In the genomic region with DNA sequence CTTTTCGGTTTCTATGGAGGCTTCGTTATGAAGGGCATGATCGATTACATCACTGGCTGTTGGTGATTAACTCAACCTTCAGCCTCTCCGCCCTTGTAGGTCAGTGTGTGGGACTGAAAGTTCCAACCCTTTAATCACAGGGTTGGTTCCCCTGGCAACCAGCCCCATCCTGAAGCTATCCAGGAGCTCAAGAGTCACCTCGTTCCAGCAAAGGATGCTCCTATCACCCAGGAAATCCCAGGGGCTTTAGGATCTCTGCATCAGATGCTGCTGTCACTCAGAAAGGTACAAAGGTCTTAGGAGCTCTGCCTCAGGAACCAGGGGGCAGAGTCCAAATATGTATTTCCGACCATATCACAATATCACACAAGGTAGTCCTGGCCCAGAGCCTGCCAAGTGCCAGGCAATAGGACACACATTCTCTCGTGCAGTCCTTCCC, we compare ENCODE assay signal across 34 cellular contexts.
DNase-seq lines count a peak whose midpoint lies in the region; TF ChIP-seq lines count a peak whose summit lies in the region.
"Had no signal": no experiment of that assay in that cellular context is flagged by ENCODE, and none has a peak within 500 bp of the region (broad histone marks: within the 10 kb centered on the region; RNA-seq: fewer than 3 reads in every experiment).

No MANE protein-coding gene starts in this region.

- DNase-seq in NCI-H1417 (lab: John Stamatoyannopoulos, UW) (peak in 2 of 3 experiments; percentile 21 to 50), NCI-H1417 treated with DMSO at 0.1 percent for 48 hours (lab: John Stamatoyannopoulos, UW) (no peak), SW480 (ENCODE audit: low spot score) (peak; percentile 56), left kidney (ENCODE audit: low read depth, low spot score) (peak; percentile 13), stomach (peak; percentile 62), NCI-H146 treated with DMSO at 0.1 percent for 48 hours (lab: John Stamatoyannopoulos, UW; ENCODE audit: unreplicated experiment) (no peak), immature natural killer cell (no peak)
- no peak for DNase-seq in T-helper 2 cell treated with Interferon-gamma antibody and Interleukin-4, amounts not matched to agents 5 μg/mL and 100 μg/mL, for 36 hours (ENCODE audit: low spot score)
- DNase-seq: 8988T; activated CD4-positive, alpha-beta T cell treated with anti-CD3 and anti-CD28 coated beads, Interleukin-2, amount 10 ng/mL, durations not matched to agents 7 days and 5 days; activated naive CD4-positive, alpha-beta T cell treated with anti-CD3 and anti-CD28 coated beads for 36 hours; activated T-cell treated with anti-CD3 and anti-CD28 coated beads, Interleukin-2, amount 50 U/mL, for 48 hours; brain microvascular endothelial cell; CD4-positive, alpha-beta T cell; effector CD8-positive, alpha-beta T cell; H7; islet precursor cell; KBM-7; NCI-H1105 treated with DMSO at 0.1 percent for 48 hours; NCI-H2081 treated with DMSO at 0.1 percent for 48 hours; NCI-H446 treated with DMSO at 0.1 percent for 48 hours; PC-9; SHP77; sigmoid colon; stimulated activated CD4-positive, alpha-beta T cell treated with anti-CD3 and anti-CD28 coated beads, Interleukin-4, amount 100 ng/mL, for 4 hours; T-helper 9 cell; WERI-Rb-1 had no signal

- H3K4me3 Mint-ChIP-seq in T-helper 2 cell treated with Interferon-gamma antibody and Interleukin-4, amounts not matched to agents 5 μg/mL and 100 μg/mL, for 36 hours: no peak overlapping the region
- no peak overlapping the region for H3K4me3 Mint-ChIP-seq in immature natural killer cell
- H3K4me3 Mint-ChIP-seq: activated CD4-positive, alpha-beta T cell treated with anti-CD3 and anti-CD28 coated beads, Interleukin-2, amount 10 ng/mL, durations not matched to agents 7 days and 5 days; activated naive CD4-positive, alpha-beta T cell treated with anti-CD3 and anti-CD28 coated beads for 36 hours; CD4-positive, alpha-beta T cell; neural progenitor cell; stimulated activated memory B cell treated with anti-CD40 and anti-IgM and Interleukin-4, amounts not matched to agents 10 μg/mL and 1 μg/mL and 100 μg/mL, for 72 hours had no signal

- peaks cover 26 to 79% (median 50%) of the 10 kb centered on the region in 4 donors for H3K36me3 ChIP-seq in stomach
- H3K36me3 ChIP-seq: neural progenitor cell, vagina, WERI-Rb-1 had no signal

- H3K4me1 Mint-ChIP-seq in T-helper 2 cell treated with Interferon-gamma antibody and Interleukin-4, amounts not matched to agents 5 μg/mL and 100 μg/mL, for 36 hours (ENCODE audit: low read depth): no peaks in the 10 kb centered on the region
- H3K4me1 Mint-ChIP-seq in immature natural killer cell: no peaks in the 10 kb centered on the region
- H3K4me1 Mint-ChIP-seq: activated CD4-positive, alpha-beta T cell treated with anti-CD3 and anti-CD28 coated beads, Interleukin-2, amount 10 ng/mL, durations not matched to agents 7 days and 5 days; stimulated activated memory B cell treated with anti-CD40 and anti-IgM and Interleukin-4, amounts not matched to agents 10 μg/mL and 1 μg/mL and 100 μg/mL, for 72 hours had no signal

- H3K27ac ChIP-seq in stomach: peak overlapping the region; percentile 34 to 86 (median 51)
- H3K27ac ChIP-seq: adrenal gland, brain microvascular endothelial cell, epithelial cell of prostate, neural progenitor cell, PC-9, sigmoid colon, suprapubic skin, vagina, WERI-Rb-1 had no signal

- no peaks in the 10 kb centered on the region for H3K27me3 ChIP-seq in stomach
- H3K27me3 ChIP-seq: adrenal gland, brain microvascular endothelial cell, neural progenitor cell, sigmoid colon, suprapubic skin, vagina had no signal

- WGBS in stomach, 5 donors: 27 to 54% (median 45%) methylated on average over 7 of the region's 7 CpGs

- H3K27ac Mint-ChIP-seq in T-helper 2 cell treated with Interferon-gamma antibody and Interleukin-4, amounts not matched to agents 5 μg/mL and 100 μg/mL, for 36 hours: no peak overlapping the region
- peak overlapping the region in 1 of 6 donors; percentile 65 for H3K27ac Mint-ChIP-seq in immature natural killer cell
- H3K27ac Mint-ChIP-seq: activated CD4-positive, alpha-beta T cell treated with anti-CD3 and anti-CD28 coated beads, Interleukin-2, amount 10 ng/mL, durations not matched to agents 7 days and 5 days; activated naive CD4-positive, alpha-beta T cell treated with anti-CD3 and anti-CD28 coated beads for 36 hours; CD4-positive, alpha-beta T cell; neural progenitor cell; stimulated activated memory B cell treated with anti-CD40 and anti-IgM and Interleukin-4, amounts not matched to agents 10 μg/mL and 1 μg/mL and 100 μg/mL, for 72 hours had no signal

- TF ChIP-seq EP300 in stomach (IDR thresholded peaks at IDR 0.05): no peak

- no peak for TF ChIP-seq CTCF in stomach (IDR thresholded peaks at IDR 0.05)

- H3K4me3 ChIP-seq in stomach: no peak overlapping the region
- H3K4me3 ChIP-seq: adrenal gland, lung, neural progenitor cell, PC-9, sigmoid colon, suprapubic skin, vagina had no signal

- TF ChIP-seq POLR2A in stomach (IDR thresholded peaks at IDR 0.05): no peak

- H3K9me3 Mint-ChIP-seq in T-helper 2 cell treated with Interferon-gamma antibody and Interleukin-4, amounts not matched to agents 5 μg/mL and 100 μg/mL, for 36 hours: no peaks in the 10 kb centered on the region
- H3K9me3 Mint-ChIP-seq in immature natural killer cell: no peaks in the 10 kb centered on the region
- H3K9me3 Mint-ChIP-seq: activated CD4-positive, alpha-beta T cell treated with anti-CD3 and anti-CD28 coated beads, Interleukin-2, amount 10 ng/mL, durations not matched to agents 7 days and 5 days; activated naive CD4-positive, alpha-beta T cell treated with anti-CD3 and anti-CD28 coated beads for 36 hours; CD4-positive, alpha-beta T cell; neural progenitor cell; stimulated activated memory B cell treated with anti-CD40 and anti-IgM and Interleukin-4, amounts not matched to agents 10 μg/mL and 1 μg/mL and 100 μg/mL, for 72 hours had no signal

- intact Hi-C loops in stomach (cut with DNase I; ENCODE audit: low total_unique reads): no loop called here

- no peaks in the 10 kb centered on the region for H3K27me3 Mint-ChIP-seq in T-helper 2 cell treated with Interferon-gamma antibody and Interleukin-4, amounts not matched to agents 5 μg/mL and 100 μg/mL, for 36 hours (ENCODE audit: low read depth)
- H3K27me3 Mint-ChIP-seq in immature natural killer cell (ENCODE audit: low read depth in 3 of 3): peaks cover 0 to 2% (median 0%) of the 10 kb centered on the region in 3 donors
- H3K27me3 Mint-ChIP-seq: activated CD4-positive, alpha-beta T cell treated with anti-CD3 and anti-CD28 coated beads, Interleukin-2, amount 10 ng/mL, durations not matched to agents 7 days and 5 days; CD4-positive, alpha-beta T cell; stimulated activated memory B cell treated with anti-CD40 and anti-IgM and Interleukin-4, amounts not matched to agents 10 μg/mL and 1 μg/mL and 100 μg/mL, for 72 hours had no signal

- H3K9me3 ChIP-seq in stomach: no peaks in the 10 kb centered on the region
- H3K9me3 ChIP-seq: adrenal gland, sigmoid colon, suprapubic skin, vagina had no signal

- H3K4me1 ChIP-seq in stomach: peaks cover 40 to 77% (median 56%) of the 10 kb centered on the region in 4 donors
- H3K4me1 ChIP-seq: adrenal gland had no signal

- peaks cover 21% of the 10 kb centered on the region for H3K36me3 Mint-ChIP-seq in T-helper 2 cell treated with Interferon-gamma antibody and Interleukin-4, amounts not matched to agents 5 μg/mL and 100 μg/mL, for 36 hours (ENCODE audit: low read depth)
- peaks cover 6 to 15% (median 13%) of the 10 kb centered on the region in 3 donors for H3K36me3 Mint-ChIP-seq in immature natural killer cell
- H3K36me3 Mint-ChIP-seq: neural progenitor cell; stimulated activated memory B cell treated with anti-CD40 and anti-IgM and Interleukin-4, amounts not matched to agents 10 μg/mL and 1 μg/mL and 100 μg/mL, for 72 hours had no signal

Comparison
In these comparisons a context has a peak if more than half of its experiments do, and no peak if none do; other contexts are left out.
1. DNase-seq: peak in NCI-H1417 (2 of 3), SW480 (single experiment), left kidney (single experiment) and stomach (single experiment); none in NCI-H1417 treated with DMSO at 0.1 percent for 48 hours (single experiment), NCI-H146 treated with DMSO at 0.1 percent for 48 hours (single experiment), T-helper 2 cell treated with Interferon-gamma antibody and Interleukin-4, amounts not matched to agents 5 μg/mL and 100 μg/mL, for 36 hours (single experiment) and immature natural killer cell (0 of 3).